15 cellular contexts compared by ENCODE assay signal in genomic region chr7:117839507-117839906, GRCh38.
DNase-seq lines count a peak whose midpoint lies in the region; ATAC-seq lines count a peak whose summit lies in the region.
"Had no signal": no experiment of that assay in that cellular context is flagged by ENCODE, and none has a peak within 500 bp of the region (broad histone marks: within the 10 kb centered on the region; RNA-seq: fewer than 3 reads in every experiment).

No MANE protein-coding gene starts in this region.

- peak; percentile 59 for ATAC-seq in GM18519 (IDR thresholded peaks at IDR 0.05; ENCODE audit: low FRiP score, unreplicated experiment)
- ATAC-seq in GM19467 (IDR thresholded peaks at IDR 0.05; ENCODE audit: unreplicated experiment): peak; percentile 73
- peak; percentile 52 for ATAC-seq in HG02884 (IDR thresholded peaks at IDR 0.05; ENCODE audit: unreplicated experiment)
- ATAC-seq in HG03520 (IDR thresholded peaks at IDR 0.05; ENCODE audit: unreplicated experiment): peak; percentile 55
- ATAC-seq: activated naive CD8-positive, alpha-beta T cell treated with anti-CD3 and anti-CD28 coated beads, Interleukin-2, amount 50 U/mL, for 24 hours; SK-N-SH treated with all-trans-retinoic acid at 6 μM for 48 hours; WTC11 had no signal

- DNase-seq in superior temporal gyrus (ENCODE audit: extremely low spot score) (no peak), NCI-H2227 treated with DMSO at 0.1 percent for 48 hours (lab: John Stamatoyannopoulos, UW) (no peak), cerebellar cortex (ENCODE audit: low spot score) (no peak)
- DNase-seq in activated CD8-positive, alpha-beta memory T cell treated with anti-CD3 and anti-CD28 coated beads, Interleukin-2, amount 50 U/mL, for 48 hours: no peak
- DNase-seq: activated naive CD8-positive, alpha-beta T cell treated with anti-CD3 and anti-CD28 coated beads, Interleukin-2, amount 50 U/mL, for 24 hours; activated T-cell treated with anti-CD3 and anti-CD28 coated beads for 4 hours; NCI-H2029 treated with DMSO at 0.1 percent for 48 hours; occipital lobe; stimulated activated naive CD4-positive, alpha-beta T cell treated with Interleukin-2 at 50 U/mL for 16 hours had no signal
